11 cellular contexts compared by ENCODE assay signal in the genomic region with DNA sequence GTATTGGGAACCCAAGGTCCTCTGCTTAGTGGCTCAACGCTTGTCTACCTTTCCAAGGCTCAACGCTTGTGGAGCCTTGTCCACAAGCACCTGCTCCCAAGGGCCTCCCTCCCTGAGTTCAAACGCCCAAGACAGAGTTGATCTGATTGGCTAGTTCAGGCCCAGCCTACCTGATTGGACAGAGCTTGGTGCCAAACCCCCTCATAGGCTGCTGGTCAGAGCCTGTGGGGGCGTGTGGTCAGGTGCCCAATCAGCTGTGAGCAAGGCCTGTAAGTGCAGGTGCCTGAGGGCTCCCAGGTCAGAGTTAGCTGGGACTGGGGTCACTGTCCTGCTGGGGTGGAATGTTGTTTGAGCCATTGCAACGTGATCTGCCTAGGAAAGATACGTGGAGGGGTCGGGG. TPM values are rescaled to one million over a fixed set of nuclear protein-coding genes. Genes with fewer than 3 reads are reported as not detected.
DNase-seq lines count a peak whose midpoint lies in the region; ATAC-seq and TF ChIP-seq lines count a peak whose summit lies in the region.
"Had no signal": no experiment of that assay in that cellular context is flagged by ENCODE, and none has a peak within 500 bp of the region (broad histone marks: within the 10 kb centered on the region; RNA-seq: fewer than 3 reads in every experiment).

No MANE protein-coding gene starts in this region.

- H3K4me3 ChIP-seq in Karpas-422 (ENCODE audit: low read length) (no peak overlapping the region), mesendoderm (ENCODE audit: low read length) (no peak overlapping the region)
- H3K4me3 ChIP-seq: tibial artery had no signal

- H3K9me3 ChIP-seq in Karpas-422 (ENCODE audit: low read length): no peaks in the 10 kb centered on the region
- H3K9me3 ChIP-seq: tibial artery had no signal

- H2BK120ac ChIP-seq in mesendoderm (ENCODE audit: low read depth, low read length): no peak overlapping the region

- no CpG with 5 or more reads among the region's 7 CpGs for WGBS in mesendoderm (ENCODE audit: extremely low coverage, insufficient coverage, low lambda C conversion rate)

- H3K56ac ChIP-seq in mesendoderm (ENCODE audit: low read length): no peak overlapping the region

- H3K4me1 ChIP-seq in Karpas-422 (ENCODE audit: low read length) (no peaks in the 10 kb centered on the region), mesendoderm (ENCODE audit: control insufficient read depth, low read depth, low read length) (peaks cover 10% of the 10 kb centered on the region)

- H4K20me1 ChIP-seq in Karpas-422 (ENCODE audit: insufficient read depth, low read depth, low read length): 0 out of 2 replicates have a peak, but pooled peaks cover 3% of the 10 kb centered on the region

- no peak overlapping the region for H3K18ac ChIP-seq in mesendoderm (ENCODE audit: low read length)

- no peak overlapping the region for H2AK5ac ChIP-seq in mesendoderm (ENCODE audit: low read length)

- CTCF ChIA-PET in GM10248 (lab: Yijun Ruan, JAX): interaction anchor here (1.1 to 5.7 kb wide), 6 partner anchors 10 to 82 kb away, joined by 3 to 37 read pairs (median 12); a partner anchor contains a TSS

- no peaks in the 10 kb centered on the region for H3K79me1 ChIP-seq in mesendoderm (ENCODE audit: low read length)

- H3K4ac ChIP-seq in mesendoderm (ENCODE audit: low read depth, low read length): no peak overlapping the region

- H3K23ac ChIP-seq in mesendoderm (ENCODE audit: low read length): no peak overlapping the region

- no peak overlapping the region for H2BK15ac ChIP-seq in mesendoderm (replicated peaks; ENCODE audit: low read depth)

- H4K5ac ChIP-seq in mesendoderm (ENCODE audit: low read length): no peak overlapping the region

- no peaks in the 10 kb centered on the region for H3K27me3 ChIP-seq in Karpas-422 (ENCODE audit: low read length)
- H3K27me3 ChIP-seq in mesendoderm (ENCODE audit: insufficient read depth, low read length, poor library complexity): no peaks in the 10 kb centered on the region

- H4K8ac ChIP-seq in mesendoderm (ENCODE audit: low read depth, low read length): no peak overlapping the region

- no peak overlapping the region for H3K27ac ChIP-seq in Karpas-422 (ENCODE audit: low read length)
- no peak overlapping the region for H3K27ac ChIP-seq in mesendoderm (ENCODE audit: low read depth, low read length)
- H3K27ac ChIP-seq: RWPE1, tibial artery, VCaP had no signal

- H3K9ac ChIP-seq in Karpas-422 (ENCODE audit: low read length) (no peak overlapping the region), mesendoderm (ENCODE audit: low read length) (no peak overlapping the region)

- H3K4me2 ChIP-seq in Karpas-422 (ENCODE audit: low read depth, low read length, poor library complexity, severe bottlenecking) (no peak overlapping the region), mesendoderm (ENCODE audit: low read length) (no peak overlapping the region)

- no peak for TF ChIP-seq CTCF in GM10248 (IDR thresholded peaks at IDR 0.05; ENCODE audit: control extremely low read depth, extremely low read depth, low read depth, missing control alignments)

- no peak overlapping the region for H2BK5ac ChIP-seq in mesendoderm (ENCODE audit: low read length)

- DNase-seq in GM10248 (ENCODE audit: extremely low spot score) (peak; percentile 53), Karpas-422 (peak; percentile 66), amniotic epithelial cell (ENCODE audit: low read depth) (peak; percentile 30), mesendoderm (peak; percentile 61), NCI-H187 treated with DMSO at 0.1 percent for 48 hours (lab: John Stamatoyannopoulos, UW) (no peak)
- DNase-seq: tibial artery had no signal

- POLR2A ChIA-PET in GM10248 (lab: Yijun Ruan, JAX): interaction anchor here (1.0 kb wide), 1 partner anchor 107 kb away, joined by 3 read pairs; a partner anchor contains a TSS

- no peaks in the 10 kb centered on the region for H3K36me3 ChIP-seq in Karpas-422 (ENCODE audit: insufficient read depth, low read length)
- no peaks in the 10 kb centered on the region for H3K36me3 ChIP-seq in mesendoderm (ENCODE audit: control insufficient read depth, insufficient read depth, low read length)
- H3K36me3 ChIP-seq: tibial artery had no signal

- no peak for ATAC-seq in HG03571 (IDR thresholded peaks at IDR 0.05; ENCODE audit: unreplicated experiment)
- ATAC-seq in HG02678 (IDR thresholded peaks at IDR 0.05; ENCODE audit: unreplicated experiment): no peak
- ATAC-seq in GM21526 (IDR thresholded peaks at IDR 0.05; ENCODE audit: low FRiP score, unreplicated experiment): no peak

- no peaks in the 10 kb centered on the region for H3K9me2 ChIP-seq in Karpas-422 (replicated peaks; ENCODE audit: insufficient read depth, low read length)

- no peak overlapping the region for H2AFZ ChIP-seq in Karpas-422 (ENCODE audit: low read length)

- H3K79me2 ChIP-seq in Karpas-422 (ENCODE audit: low read length) (no peaks in the 10 kb centered on the region), mesendoderm (ENCODE audit: control insufficient read depth, insufficient read depth, low read length) (no peaks in the 10 kb centered on the region)

RNA-seq across cellular contexts. Expression of a gene that starts 16.9 kb away (rescaled TPM):
- not detected in 2 replicates for total RNA-seq in Karpas-422 (2014; rRNA removed; shearing (Covaris generic); ENCODE audit: low replicate concordance)
- polyA plus RNA-seq in mesendoderm (2013, experiment 1 of 2): 0.03 TPM
- polyA plus RNA-seq in mesendoderm (2013, experiment 2 of 2): not detected

RNA-seq across cellular contexts. Expression of a gene that starts 23.3 kb away (rescaled TPM):
- 0.25 TPM in 1 of 2 replicates, not detected in the other for total RNA-seq in Karpas-422 (2014; rRNA removed; shearing (Covaris generic); ENCODE audit: low replicate concordance)
- 1.2 TPM for polyA plus RNA-seq in mesendoderm (2013, experiment 1 of 2)
- polyA plus RNA-seq in mesendoderm (2013, experiment 2 of 2): 1.2 TPM
